ENCODE assay signal across 9 cellular contexts in the genomic region with DNA sequence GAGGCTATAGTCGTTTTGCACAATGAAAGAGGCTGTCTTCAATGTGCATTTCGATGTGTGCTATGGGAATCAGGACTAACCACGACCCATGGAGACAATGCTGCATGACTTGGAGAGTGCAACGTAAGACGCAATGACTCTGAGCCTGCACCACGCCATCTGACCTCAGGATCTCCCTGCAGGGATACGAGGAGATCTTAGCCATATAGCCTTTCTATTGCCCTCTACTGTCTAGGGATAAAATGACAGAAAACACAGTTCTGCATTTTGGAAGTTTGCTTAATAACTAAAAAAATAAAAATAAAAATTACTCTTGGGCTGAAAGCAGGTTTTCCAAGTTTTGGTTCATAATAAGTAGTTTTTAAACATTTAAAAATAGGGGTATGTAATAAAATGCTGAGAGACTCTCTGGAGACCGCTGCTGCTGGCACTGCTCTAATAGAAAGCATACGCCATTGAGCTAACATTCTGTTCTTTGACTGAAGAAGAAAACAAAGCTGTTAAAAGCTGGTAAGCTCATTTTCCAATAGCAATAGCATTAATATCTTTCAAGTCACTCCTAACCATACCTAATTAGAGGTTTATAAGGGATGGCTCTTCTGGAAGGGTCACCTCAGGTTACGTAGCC.
DNase-seq lines count a peak whose midpoint lies in the region; ATAC-seq and TF ChIP-seq lines count a peak whose summit lies in the region.
"Had no signal": no experiment of that assay in that cellular context is flagged by ENCODE, and none has a peak within 500 bp of the region (broad histone marks: within the 10 kb centered on the region; RNA-seq: fewer than 3 reads in every experiment).

No MANE protein-coding gene starts in this region.

- H3K79me2 ChIP-seq in PC-9 (ENCODE audit: low read depth): no peaks in the 10 kb centered on the region

- no peaks in the 10 kb centered on the region for H3K9me3 Mint-ChIP-seq in progenitor cell of endocrine pancreas (ENCODE audit: low read depth)
- no peaks in the 10 kb centered on the region for H3K9me3 Mint-ChIP-seq in effector memory CD8-positive, alpha-beta T cell
- H3K9me3 Mint-ChIP-seq: naive B cell had no signal

- H4K20me1 ChIP-seq in PC-9 (ENCODE audit: insufficient read depth): no peaks in the 10 kb centered on the region

- DNase-seq in GM13977 (ENCODE audit: low spot score) (no peak), PC-9 (no peak), fibroblast of the aortic adventitia (ENCODE audit: low read depth) (peak; percentile 79), progenitor cell of endocrine pancreas (ENCODE audit: low spot score, unreplicated experiment) (no peak), NCI-H524 treated with DMSO at 0.1 percent for 48 hours (lab: John Stamatoyannopoulos, UW) (no peak)
- no peak for DNase-seq in activated effector memory CD4-positive, alpha-beta T cell treated with anti-CD3 and anti-CD28 coated beads, Interleukin-2, amount 50 U/mL, for 16 hours
- DNase-seq in activated T-cell treated with anti-CD3 and anti-CD28 coated beads, Interleukin-2, amount 50 U/mL, for 1 hour: no peak
- DNase-seq in effector memory CD8-positive, alpha-beta T cell: no peak
- DNase-seq: naive B cell had no signal

- H3K4me1 ChIP-seq in PC-9 (replicated peaks; ENCODE audit: insufficient read depth): peaks cover 15% of the 10 kb centered on the region

- in situ Hi-C loops in GM13977 (cut with MboI; ENCODE audit: low pct_unique_long_range_greater_than_20kb, low sequenced_read_pairs, unreplicated experiment): no loop called here

- POLR2A ChIA-PET in PC-9 (lab: Charles Lee; ENCODE audit: unreplicated experiment): no interaction called here

- H3K36me3 Mint-ChIP-seq in progenitor cell of endocrine pancreas (ENCODE audit: insufficient read depth): no peaks in the 10 kb centered on the region
- H3K36me3 Mint-ChIP-seq in effector memory CD8-positive, alpha-beta T cell (ENCODE audit: insufficient read depth): no peaks in the 10 kb centered on the region
- H3K36me3 Mint-ChIP-seq: naive B cell had no signal

- 0 out of 2 replicates have a peak, but pooled peaks cover 5% of the 10 kb centered on the region for H3F3A ChIP-seq in PC-9 (ENCODE audit: insufficient read depth, low read depth)

- H2AFZ ChIP-seq in PC-9: 0 out of 2 replicates have a peak overlapping the region, but pooled peaks have one; percentile 7

- CTCF ChIA-PET in PC-9 (lab: Charles Lee): no interaction called here

- H3K27ac Mint-ChIP-seq in progenitor cell of endocrine pancreas: no peak overlapping the region
- H3K27ac Mint-ChIP-seq in effector memory CD8-positive, alpha-beta T cell: no peak overlapping the region

- H3K4me1 Mint-ChIP-seq in progenitor cell of endocrine pancreas (ENCODE audit: low read depth): peaks cover 3% of the 10 kb centered on the region
- H3K4me1 Mint-ChIP-seq in effector memory CD8-positive, alpha-beta T cell (ENCODE audit: low read depth in 2 of 2): no peaks in the 10 kb centered on the region

- H3K4me2 ChIP-seq in PC-9: no peak overlapping the region

- intact Hi-C loops in PC-9 (cut with micrococcal nuclease; ENCODE audit: unreplicated experiment): no loop called here

- ATAC-seq in effector memory CD8-positive, alpha-beta T cell (replicated peaks): no peak

- peak; percentile 26 for TF ChIP-seq CTCF in GM13977 (IDR thresholded peaks at IDR 0.05; ENCODE audit: extremely low read depth, insufficient read depth, missing control alignments)
- peak; percentile 56; the same call in 1 of the 2 replicates for TF ChIP-seq CTCF in PC-9 (conservative IDR thresholded peaks at IDR 0.05)
- peak; percentile 63 for TF ChIP-seq CTCF in fibroblast of the aortic adventitia (IDR thresholded peaks at IDR 0.05; ENCODE audit: insufficient read depth, low read length)
- peak; percentile 32 for TF ChIP-seq CTCF in progenitor cell of endocrine pancreas (IDR thresholded peaks at IDR 0.05; ENCODE audit: unreplicated experiment)

- no peak overlapping the region for H3K27ac ChIP-seq in PC-9

- H3K27me3 ChIP-seq in PC-9 (ENCODE audit: insufficient read depth, low read depth): no peaks in the 10 kb centered on the region

- no peaks in the 10 kb centered on the region for H3K9me2 ChIP-seq in PC-9 (ENCODE audit: insufficient read depth)

- no peaks in the 10 kb centered on the region for H3K36me3 ChIP-seq in PC-9 (ENCODE audit: low read depth)

- no peak overlapping the region for H3K4me3 Mint-ChIP-seq in progenitor cell of endocrine pancreas (ENCODE audit: low read depth)
- no peak overlapping the region for H3K4me3 Mint-ChIP-seq in effector memory CD8-positive, alpha-beta T cell
- H3K4me3 Mint-ChIP-seq: naive B cell had no signal

- no peaks in the 10 kb centered on the region for H3K9me3 ChIP-seq in PC-9 (ENCODE audit: insufficient read depth, low read depth)

- no TSS peak for BruUV-seq in PC-9 (replicated peaks; lab: Mats Ljungman, UMichigan)

- no peaks in the 10 kb centered on the region for H3K27me3 Mint-ChIP-seq in progenitor cell of endocrine pancreas
- H3K27me3 Mint-ChIP-seq in effector memory CD8-positive, alpha-beta T cell: peaks cover 2% of the 10 kb centered on the region in 2 donors
- H3K27me3 Mint-ChIP-seq: naive B cell had no signal

- H3K4me3 ChIP-seq in PC-9: no peak overlapping the region
- H3K4me3 ChIP-seq in fibroblast of the aortic adventitia (ENCODE audit: low read depth, low read length): no peak overlapping the region
